ENCODE assay signal across 24 cellular contexts in genomic region chr2:182917924-182918323, GRCh38. TPM values are rescaled to one million over a fixed set of nuclear protein-coding genes. Genes with fewer than 3 reads are reported as not detected.
DNase-seq lines count a peak whose midpoint lies in the region; ATAC-seq and TF ChIP-seq lines count a peak whose summit lies in the region.
"Had no signal": no experiment of that assay in that cellular context is flagged by ENCODE, and none has a peak within 500 bp of the region (broad histone marks: within the 10 kb centered on the region; RNA-seq: fewer than 3 reads in every experiment).

No MANE protein-coding gene starts in this region.

- no peak for TF ChIP-seq CTCF in A673 (conservative IDR thresholded peaks at IDR 0.05; ENCODE audit: low read depth, low read length)

- peak overlapping the region; percentile 49 for H3K27ac ChIP-seq in A673 (ENCODE audit: low read depth, low read length, poor library complexity, severe bottlenecking)
- H3K27ac ChIP-seq: HL-60, Peyer's patch had no signal

- H3K4me3 ChIP-seq in A673 (ENCODE audit: low read depth, low read length, poor library complexity, severe bottlenecking), result no peak overlapping the region
- H3K4me3 ChIP-seq: GM12878, GM23338, Peyer's patch had no signal

- DNase-seq in A673 (ENCODE audit: low spot score) (no peak), GM04503 (ENCODE audit: low read depth) (peak; percentile 45), M059J (ENCODE audit: low read depth) (peak; percentile 25), left kidney (ENCODE audit: low read depth, low spot score) (peak; percentile 18), mucosa of gallbladder (ENCODE audit: low spot score) (no peak)
- DNase-seq in activated naive CD4-positive, alpha-beta T cell treated with anti-CD3 and anti-CD28 coated beads, Interleukin-2, amount 50 U/mL, for 16 hours, result no peak
- DNase-seq: 8988T, DMS53, KBM-7, NCI-H1105, NCI-H146, NCI-H2029, NCI-H226, NCI-H510A treated with DMSO at 0.1 percent for 48 hours, NCI-H82, Peyer's patch had no signal

- POLR2A ChIA-PET in A673 (lab: Charles Lee; ENCODE audit: low non-redundant PET), result interaction anchor here (0.7 kb wide), 1 partner anchor 155 kb away, joined by 3 read pairs; no protein-coding TSS in a partner anchor

- BruUV-seq in A673 (replicated peaks; lab: Mats Ljungman, UMichigan), result no TSS peak

- CTCF ChIA-PET in A673 (lab: Charles Lee), result no interaction called here

- H3K4me1 ChIP-seq in A673 (ENCODE audit: insufficient read depth, low read length, poor library complexity, severe bottlenecking), result peaks cover 63% of the 10 kb centered on the region
- H3K4me1 ChIP-seq: Peyer's patch had no signal

- no peaks in the 10 kb centered on the region for H3K27me3 ChIP-seq in A673 (replicated peaks; ENCODE audit: insufficient read depth, low read depth, low read length, poor library complexity)
- H3K27me3 ChIP-seq: Peyer's patch had no signal

- H3K9me3 ChIP-seq in A673 (ENCODE audit: low read depth, low read length, poor library complexity, severe bottlenecking), result no peaks in the 10 kb centered on the region
- H3K9me3 ChIP-seq: Peyer's patch had no signal

- peaks cover 24% of the 10 kb centered on the region for H3K36me3 ChIP-seq in A673 (ENCODE audit: insufficient read depth, low read length, poor library complexity, severe bottlenecking)

- ATAC-seq in GM19395 (IDR thresholded peaks at IDR 0.05; ENCODE audit: unreplicated experiment), result no peak
- ATAC-seq in HG03521 (IDR thresholded peaks at IDR 0.05; ENCODE audit: unreplicated experiment), result no peak
- ATAC-seq: GM12878, GM23338, HCT116, HepG2 had no signal

- intact Hi-C loops in A673 (cut with micrococcal nuclease; ENCODE audit: unreplicated experiment), result no loop called here

RNA-seq across cellular contexts. Expression of gene FRZB, which starts 51.5 kb away (rescaled TPM):
- total RNA-seq in A673 (2021) (1.8 and 3.6 TPM in 2 replicates), mucosa of gallbladder (46.5 TPM)
- 0.10 and 0.71 TPM in 2 replicates for total RNA-seq in M059J (2014; rRNA removed; shearing (Covaris generic))
- total RNA-seq: GM12878, OCI-LY7 had no signal

Comparison
In these comparisons a context has a peak if more than half of its experiments do, and no peak if none do; other contexts are left out.
1. DNase-seq: peak in GM04503 (single experiment), M059J (single experiment) and left kidney (single experiment); none in A673 (single experiment), mucosa of gallbladder (single experiment) and activated naive CD4-positive, alpha-beta T cell treated with anti-CD3 and anti-CD28 coated beads, Interleukin-2, amount 50 U/mL, for 16 hours (single experiment).
2. RNA of gene FRZB, which starts 51.5 kb away (total RNA-seq): 46.5 TPM in mucosa of gallbladder (single experiment); 1.8 to 3.6 TPM in A673 and 0.10 to 0.71 TPM in M059J; every median in the first group is over 10 times any median in the second.